ENCODE assay signal across 8 cellular contexts in genomic region chr19:57103573-57104277, GRCh38. TPM values are rescaled to one million over a fixed set of nuclear protein-coding genes. Genes with fewer than 3 reads are reported as not detected.
A peak's percentile ranks its signal among the peaks of the same experiment; 100 is the strongest.
DNase-seq lines count a peak whose midpoint lies in the region; ATAC-seq, FAIRE-seq and TF ChIP-seq lines count a peak whose summit lies in the region.

No MANE protein-coding gene starts in this region.

- H3K23me2 ChIP-seq in H1 (ENCODE audit: low read depth, low read length): no peaks in the 10 kb centered on the region

- H4K91ac ChIP-seq in H1 (replicated peaks; ENCODE audit: insufficient read length, low read length): no peak overlapping the region

- no peak overlapping the region for H3K4ac ChIP-seq in H1 (replicated peaks; ENCODE audit: insufficient read length, low read depth, low read length)

- H2BK5ac ChIP-seq in H1 (ENCODE audit: low read depth, low read length): no peak overlapping the region

- DNase-seq in Right ventricle myocardium inferior (ENCODE audit: missing footprints): no peak
- no peak for DNase-seq in cardiac septum (ENCODE audit: low spot score)
- DNase-seq in NCI-H69 (lab: John Stamatoyannopoulos, UW): peak; percentile 64
- DNase-seq in activated CD8-positive, alpha-beta T cell treated with anti-CD3 and anti-CD28 coated beads for 36 hours: peak; percentile 79
- peak in 1 of 2 experiments; percentile 56 for DNase-seq in H1 (ENCODE audit: low read depth in 1 of 2, low spot score in 2 of 2)
- peak; percentile 85 for DNase-seq in midbrain (lab: John Stamatoyannopoulos, UW)
- DNase-seq in stimulated activated CD8-positive, alpha-beta memory T cell treated with anti-CD3 and anti-CD28 coated beads, Interleukin-4, amount 100 ng/mL, for 24 hours (ENCODE audit: low read depth): peak; percentile 22

- WGBS in H1 (ENCODE audit: extremely low coverage in 1 of 2, insufficient coverage in 1 of 2, insufficient read length in 1 of 2, insufficient replicate concordance in 2 of 2, low coverage in 1 of 2, low lambda C conversion rate in 2 of 2, missing lambda C conversion rate in 1 of 2), 2 experiments: 65% methylated on average over 13 of the region's 13 CpGs; no CpG with 5 or more reads in 1 of the 2 experiments

- H2AFZ ChIP-seq in H1 (ENCODE audit: low read length): no peak overlapping the region

- no peak overlapping the region for H3K14ac ChIP-seq in H1 (ENCODE audit: insufficient read length)

- H3K23ac ChIP-seq in H1 (ENCODE audit: insufficient read length): no peak overlapping the region

- no peak overlapping the region for H3K18ac ChIP-seq in H1 (ENCODE audit: extremely low read depth, low read length)

- no peaks in the 10 kb centered on the region for H3K79me2 ChIP-seq in H1 (ENCODE audit: control insufficient read depth in 1 of 2, insufficient read depth in 2 of 2, low read length in 2 of 2)

- no peak for TF ChIP-seq EP300 in H1 (IDR thresholded peaks at IDR 0.05; ENCODE audit: borderline replicate concordance in 1 of 2, low read depth in 2 of 2, low read length in 2 of 2)

- peak; percentile 88 to 91 for TF ChIP-seq RAD21 in H1 (IDR thresholded peaks at IDR 0.05 in 1 of 2, conservative IDR thresholded peaks at IDR 0.05 in 1 of 2; ENCODE audit: low read depth in 2 of 2, low read length in 2 of 2)

- H3K36me3 Mint-ChIP-seq in activated CD8-positive, alpha-beta T cell treated with anti-CD3 and anti-CD28 coated beads for 36 hours (ENCODE audit: low read depth): no peaks in the 10 kb centered on the region

- no peak overlapping the region for H4K8ac ChIP-seq in H1 (ENCODE audit: extremely low read depth, insufficient read depth, low read length)

- peak; percentile 81 for TF ChIP-seq CTCF in activated CD8-positive, alpha-beta T cell treated with anti-CD3 and anti-CD28 coated beads for 36 hours (IDR thresholded peaks at IDR 0.05)
- peak; percentile 69 to 86 (median 75) for TF ChIP-seq CTCF in H1 (IDR thresholded peaks at IDR 0.05; ENCODE audit: control extremely low read depth in 1 of 3, insufficient read depth in 1 of 3, low read depth in 1 of 3, low read length in 3 of 3)

- intact Hi-C loops in Right ventricle myocardium inferior (cut with DNase I) (loop anchor here (10.0 kb wide), 1 partner anchor 1051 kb away; the partner anchor contains the start of gene ZNF329), cardiac septum (cut with DNase I) (loop anchor here (10.0 kb wide), 1 partner anchor 1051 kb away; the partner anchor contains the start of gene ZNF329)
- intact Hi-C loops in activated CD8-positive, alpha-beta T cell treated with anti-CD3 and anti-CD28 coated beads for 36 hours (cut with micrococcal nuclease): no loop called here

- CTCF ChIA-PET in activated CD8-positive, alpha-beta T cell treated with anti-CD3 and anti-CD28 coated beads for 36 hours (lab: Charles Lee): interaction anchor here (0.9 to 2.0 kb wide), 5 partner anchors 9 to 286 kb away, joined by 3 to 4 read pairs (median 3); partner anchors contain the start of genes ZNF304 and ZNF548
- CTCF ChIA-PET in H1 (lab: Charles Lee; ENCODE audit: partially characterized antibody): interaction anchor here (0.7 to 1.5 kb wide), 10 partner anchors 9 to 826 kb away, joined by 3 to 6 read pairs (median 3); no protein-coding TSS in a partner anchor

- no peak for TF ChIP-seq POLR2A in H1 (IDR thresholded peaks at IDR 0.05; ENCODE audit: control extremely low read depth in 1 of 2, low read depth in 2 of 2, low read length in 2 of 2)

- no peak overlapping the region for H2AK5ac ChIP-seq in H1 (ENCODE audit: low read depth, low read length)

- H3K9ac ChIP-seq in H1 (replicated peaks in 1 of 4; ENCODE audit: extremely low read depth in 1 of 4, low read depth in 3 of 4, low read length in 3 of 4): no peak overlapping the region

- H3K27me3 ChIP-seq in H1 (replicated peaks in 1 of 4; ENCODE audit: control insufficient read depth in 3 of 4, extremely low read depth in 1 of 4, insufficient read depth in 3 of 4, low read length in 3 of 4): no peaks in the 10 kb centered on the region; a peak in 1 of 7 replicates

- peaks cover 20 to 62% of the 10 kb centered on the region in 2 experiments for H3K9me3 ChIP-seq in H1 (ENCODE audit: insufficient read depth in 2 of 2, low read depth in 1 of 2, low read length in 1 of 2)

- no peak overlapping the region for H4K5ac ChIP-seq in H1 (ENCODE audit: insufficient read length, low read depth, low read length)

- peak overlapping the region; percentile 61 for H3K4me3 Mint-ChIP-seq in activated CD8-positive, alpha-beta T cell treated with anti-CD3 and anti-CD28 coated beads for 36 hours

- H3K4me3 ChIP-seq in H1 (ENCODE audit: extremely low read depth in 1 of 4, insufficient read depth in 2 of 4, low read depth in 3 of 4, low read length in 4 of 4): no peak overlapping the region

- no peak overlapping the region for H3K56ac ChIP-seq in H1 (replicated peaks; ENCODE audit: insufficient read length, low read depth, low read length)

- no peak overlapping the region for H3K4me2 ChIP-seq in H1 (ENCODE audit: insufficient read depth in 1 of 2, low read depth in 2 of 2, low read length in 2 of 2)

- peaks cover 6% of the 10 kb centered on the region for H3K4me1 Mint-ChIP-seq in activated CD8-positive, alpha-beta T cell treated with anti-CD3 and anti-CD28 coated beads for 36 hours (ENCODE audit: low read depth)

- peak; percentile 91 for FAIRE-seq in H1 (lab: Jason Lieb, UNC)

- ATAC-seq in Right ventricle myocardium inferior (peak; percentile 56), GM18907 (IDR thresholded peaks at IDR 0.05; ENCODE audit: unreplicated experiment) (no peak)
- ATAC-seq in activated CD8-positive, alpha-beta T cell treated with anti-CD3 and anti-CD28 coated beads for 36 hours: peak; percentile 88

- H2BK15ac ChIP-seq in H1 (ENCODE audit: low read length): no peak overlapping the region

- no peaks in the 10 kb centered on the region; a peak in 1 of 7 replicates for H3K4me1 ChIP-seq in H1 (replicated peaks in 1 of 4; ENCODE audit: control insufficient read depth in 3 of 4, insufficient read depth in 4 of 4, low read length in 3 of 4)

- H3K27me3 Mint-ChIP-seq in activated CD8-positive, alpha-beta T cell treated with anti-CD3 and anti-CD28 coated beads for 36 hours: peaks cover 18% of the 10 kb centered on the region

- no peak overlapping the region for H2BK20ac ChIP-seq in H1 (ENCODE audit: low read length)

- no peaks in the 10 kb centered on the region for H3K79me1 ChIP-seq in H1 (ENCODE audit: low read depth, low read length)

- H3K9me3 Mint-ChIP-seq in activated CD8-positive, alpha-beta T cell treated with anti-CD3 and anti-CD28 coated beads for 36 hours: peaks cover 6% of the 10 kb centered on the region

- H2BK12ac ChIP-seq in H1 (ENCODE audit: low read depth, low read length): no peak overlapping the region

- H2BK120ac ChIP-seq in H1 (replicated peaks; ENCODE audit: low read depth, low read length): no peak overlapping the region

- no peak overlapping the region for H3K27ac Mint-ChIP-seq in activated CD8-positive, alpha-beta T cell treated with anti-CD3 and anti-CD28 coated beads for 36 hours

- no peak overlapping the region for H3K27ac ChIP-seq in H1 (ENCODE audit: low read depth, low read length)

- peaks cover 0 to 2% (median 0%) of the 10 kb centered on the region in 4 experiments; a peak in 1 of 8 replicates for H3K36me3 ChIP-seq in H1 (ENCODE audit: control insufficient read depth in 2 of 4, insufficient read depth in 4 of 4, low read length in 3 of 4)

- POLR2A ChIA-PET in activated CD8-positive, alpha-beta T cell treated with anti-CD3 and anti-CD28 coated beads for 36 hours (lab: Charles Lee): no interaction called here
- POLR2A ChIA-PET in H1 (lab: Charles Lee; ENCODE audit: partially characterized antibody): no interaction called here

- H4K20me1 ChIP-seq in H1 (replicated peaks in 1 of 2; ENCODE audit: control insufficient read depth in 1 of 2, insufficient read depth in 2 of 2, low read length in 2 of 2): no peaks in the 10 kb centered on the region

TF ChIP-seq in H1, 55 proteins besides CTCF, POLR2A, EP300 and RAD21:
- TF ChIP-seq TEAD4 (IDR thresholded peaks at IDR 0.05; ENCODE audit: low read depth, low read length): 0 out of 2 replicates have a peak, but pooled peaks have one; percentile 11
- TF ChIP-seq CBX5 (IDR thresholded peaks at IDR 0.05; ENCODE audit: low read depth, low read length): no peak

RNA-seq across cellular contexts. Expression of gene USP29, which starts 16.1 kb away (rescaled TPM):
- total RNA-seq in Right ventricle myocardium inferior: not detected
- not detected for total RNA-seq in cardiac septum
- total RNA-seq in activated CD8-positive, alpha-beta T cell treated with anti-CD3 and anti-CD28 coated beads for 36 hours: not detected
- not detected in 2 replicates for total RNA-seq in H1 (2021; fragmentation: NEBNext Ultra II Directional; extraction: Animal tissue kit (Norgen Biotek cat#: 25700))
- not detected in 2 replicates for polyA plus RNA-seq in H1 (2011; rRNA removed)
- not detected for polyA plus RNA-seq in H1 (2011; cell fraction: cytosol; rRNA removed)
- not detected for polyA plus RNA-seq in H1 (2011; cell fraction: nucleus; rRNA removed)
- polyA plus RNA-seq in H1 (2012, experiment 1 of 2): not detected in 4 replicates
- polyA plus RNA-seq in H1 (2012, experiment 2 of 2): not detected
- not detected for polyA plus RNA-seq in H1 (2013, experiment 1 of 2)
- not detected for polyA plus RNA-seq in H1 (2013, experiment 2 of 2)
- not detected in 2 replicates for polyA minus RNA-seq in H1 (2011; rRNA and poly(A)+ RNA removed)
- not detected for polyA minus RNA-seq in H1 (2011; cell fraction: cytosol; rRNA and poly(A)+ RNA removed)
- not detected for polyA minus RNA-seq in H1 (2011; cell fraction: nucleus; rRNA and poly(A)+ RNA removed)

RNA-seq across cellular contexts. Expression of gene ZIM3, which starts 41.3 kb away (rescaled TPM):
- total RNA-seq in Right ventricle myocardium inferior: not detected
- total RNA-seq in cardiac septum: not detected
- not detected for total RNA-seq in activated CD8-positive, alpha-beta T cell treated with anti-CD3 and anti-CD28 coated beads for 36 hours
- total RNA-seq in H1 (2021; fragmentation: NEBNext Ultra II Directional; extraction: Animal tissue kit (Norgen Biotek cat#: 25700)): not detected in 2 replicates
- not detected in 2 replicates for polyA plus RNA-seq in H1 (2011; rRNA removed)
- not detected for polyA plus RNA-seq in H1 (2011; cell fraction: cytosol; rRNA removed)
- not detected for polyA plus RNA-seq in H1 (2011; cell fraction: nucleus; rRNA removed)
- not detected in 4 replicates for polyA plus RNA-seq in H1 (2012, experiment 1 of 2)
- polyA plus RNA-seq in H1 (2012, experiment 2 of 2): not detected
- not detected for polyA plus RNA-seq in H1 (2013, experiment 1 of 2)
- not detected for polyA plus RNA-seq in H1 (2013, experiment 2 of 2)
- polyA minus RNA-seq in H1 (2011; rRNA and poly(A)+ RNA removed): not detected in 2 replicates
- not detected for polyA minus RNA-seq in H1 (2011; cell fraction: cytosol; rRNA and poly(A)+ RNA removed)
- not detected for polyA minus RNA-seq in H1 (2011; cell fraction: nucleus; rRNA and poly(A)+ RNA removed)

Comparison
In these comparisons a context has a peak if more than half of its experiments do, and no peak if none do; other contexts are left out.
1. DNase-seq: peak in NCI-H69 (single experiment), activated CD8-positive, alpha-beta T cell treated with anti-CD3 and anti-CD28 coated beads for 36 hours (single experiment), midbrain (single experiment) and stimulated activated CD8-positive, alpha-beta memory T cell treated with anti-CD3 and anti-CD28 coated beads, Interleukin-4, amount 100 ng/mL, for 24 hours (single experiment); none in Right ventricle myocardium inferior (single experiment) and cardiac septum (single experiment).